ENCODE assay signal across 24 cellular contexts in genomic region chr13:31227870-31228269, GRCh38.
"Had no signal": no experiment of that assay in that cellular context is flagged by ENCODE, and none has a peak within 500 bp of the region (broad histone marks: within the 10 kb centered on the region; RNA-seq: fewer than 3 reads in every experiment).

No MANE protein-coding gene starts in this region.

- H3K27ac Mint-ChIP-seq: activated naive CD4-positive, alpha-beta T cell treated with anti-CD3 and anti-CD28 coated beads, Interleukin-2, amount 50 U/mL, for 72 hours; activated T-cell treated with anti-CD3 and anti-CD28 coated beads, Interleukin-2, amount 50 U/mL, for 24 hours; activated T-helper 17 cell treated with anti-CD3 and anti-CD28 coated beads, Interleukin-2, amount 50 U/mL, for 72 hours; effector memory CD8-positive, alpha-beta T cell; nephron; T-helper 2 cell treated with Interferon-gamma antibody and Interleukin-4, amounts not matched to agents 5 μg/mL and 100 μg/mL, for 36 hours had no signal

- H3K4me1 ChIP-seq: colonic mucosa, esophagus muscularis mucosa, parathyroid adenoma, tibial artery had no signal

- H3K4me3 Mint-ChIP-seq: activated T-cell treated with anti-CD3 and anti-CD28 coated beads, Interleukin-2, amount 50 U/mL, for 24 hours; activated T-helper 17 cell treated with anti-CD3 and anti-CD28 coated beads, Interleukin-2, amount 50 U/mL, for 72 hours; central memory CD8-positive, alpha-beta T cell; effector memory CD8-positive, alpha-beta T cell; nephron; stimulated activated effector memory CD8-positive, alpha-beta T cell treated with anti-CD3 and anti-CD28 coated beads, Interleukin-12 subunit alpha, Interleukin-12 subunit beta, amount 100 ng/mL, for 72 hours; stimulated activated naive CD8-positive, alpha-beta T cell treated with anti-CD3 and anti-CD28 coated beads, Interleukin-15, amount 100 ng/mL, for 72 hours; T-helper 2 cell treated with Interferon-gamma antibody and Interleukin-4, amounts not matched to agents 5 μg/mL and 100 μg/mL, for 36 hours had no signal

- H3K27ac ChIP-seq: colonic mucosa, dorsolateral prefrontal cortex, esophagus muscularis mucosa, parathyroid adenoma, tibial artery, VCaP had no signal

- H3K4me1 Mint-ChIP-seq: activated T-helper 17 cell treated with anti-CD3 and anti-CD28 coated beads, Interleukin-2, amount 50 U/mL, for 72 hours; central memory CD8-positive, alpha-beta T cell; nephron; stimulated activated effector memory CD8-positive, alpha-beta T cell treated with anti-CD3 and anti-CD28 coated beads, Interleukin-12 subunit alpha, Interleukin-12 subunit beta, amount 100 ng/mL, for 72 hours had no signal

- H2AFZ ChIP-seq: parathyroid adenoma had no signal

- H3K27me3 Mint-ChIP-seq: activated T-cell treated with anti-CD3 and anti-CD28 coated beads, Interleukin-2, amount 50 U/mL, for 24 hours; activated T-helper 17 cell treated with anti-CD3 and anti-CD28 coated beads, Interleukin-2, amount 50 U/mL, for 72 hours; central memory CD8-positive, alpha-beta T cell; effector memory CD8-positive, alpha-beta T cell; stimulated activated naive CD8-positive, alpha-beta T cell treated with anti-CD3 and anti-CD28 coated beads, Interleukin-15, amount 100 ng/mL, for 72 hours had no signal

- ATAC-seq: activated naive CD4-positive, alpha-beta T cell treated with anti-CD3 and anti-CD28 coated beads, Interleukin-2, amount 50 U/mL, for 72 hours; activated T-helper 17 cell treated with anti-CD3 and anti-CD28 coated beads, Interleukin-2, amount 50 U/mL, for 72 hours; effector memory CD8-positive, alpha-beta T cell; sciatic nerve; stimulated activated effector memory CD8-positive, alpha-beta T cell treated with anti-CD3 and anti-CD28 coated beads, Interleukin-12 subunit alpha, Interleukin-12 subunit beta, amount 100 ng/mL, for 72 hours; stimulated activated naive CD8-positive, alpha-beta T cell treated with anti-CD3 and anti-CD28 coated beads, Interleukin-15, amount 100 ng/mL, for 72 hours had no signal

- DNase-seq: activated CD4-positive, alpha-beta T cell treated with anti-CD3 and anti-CD28 coated beads for 1 hour; activated CD4-positive, alpha-beta T cell treated with anti-CD3 and anti-CD28 coated beads, Interleukin-2, amount 50 U/mL, for 1 hour; activated CD8-positive, alpha-beta memory T cell treated with anti-CD3 and anti-CD28 coated beads for 24 hours; activated CD8-positive, alpha-beta memory T cell treated with anti-CD3 and anti-CD28 coated beads, Interleukin-2, amount 50 U/mL, for 4 hours; activated T-cell treated with anti-CD3 and anti-CD28 coated beads, Interleukin-2, amount 50 U/mL, for 24 hours; colonic mucosa; dorsolateral prefrontal cortex; effector memory CD8-positive, alpha-beta T cell; hypothalamus; nucleus accumbens; small intestine; stimulated activated CD4-positive, alpha-beta T cell treated with anti-CD3 and anti-CD28 coated beads, Interleukin-2, amount 100 ng/mL, for 24 hours; stimulated activated naive CD8-positive, alpha-beta T cell treated with anti-CD3 and anti-CD28 coated beads, Interleukin-15, amount 100 ng/mL, for 72 hours; tibial artery had no signal

- H3K9me3 Mint-ChIP-seq: activated naive CD4-positive, alpha-beta T cell treated with anti-CD3 and anti-CD28 coated beads, Interleukin-2, amount 50 U/mL, for 72 hours; activated T-cell treated with anti-CD3 and anti-CD28 coated beads, Interleukin-2, amount 50 U/mL, for 24 hours; activated T-helper 17 cell treated with anti-CD3 and anti-CD28 coated beads, Interleukin-2, amount 50 U/mL, for 72 hours; central memory CD8-positive, alpha-beta T cell; effector memory CD8-positive, alpha-beta T cell; nephron; stimulated activated effector memory CD8-positive, alpha-beta T cell treated with anti-CD3 and anti-CD28 coated beads, Interleukin-12 subunit alpha, Interleukin-12 subunit beta, amount 100 ng/mL, for 72 hours; stimulated activated naive CD8-positive, alpha-beta T cell treated with anti-CD3 and anti-CD28 coated beads, Interleukin-15, amount 100 ng/mL, for 72 hours; T-helper 2 cell treated with Interferon-gamma antibody and Interleukin-4, amounts not matched to agents 5 μg/mL and 100 μg/mL, for 36 hours had no signal

- H3K36me3 Mint-ChIP-seq: activated naive CD4-positive, alpha-beta T cell treated with anti-CD3 and anti-CD28 coated beads, Interleukin-2, amount 50 U/mL, for 72 hours; stimulated activated effector memory CD8-positive, alpha-beta T cell treated with anti-CD3 and anti-CD28 coated beads, Interleukin-12 subunit alpha, Interleukin-12 subunit beta, amount 100 ng/mL, for 72 hours had no signal

- H3K4me3 ChIP-seq: colonic mucosa, dorsolateral prefrontal cortex, esophagus muscularis mucosa, tibial artery had no signal

- H3K79me2 ChIP-seq: parathyroid adenoma had no signal

- H3K27me3 ChIP-seq: colonic mucosa, dorsolateral prefrontal cortex, esophagus muscularis mucosa, tibial artery had no signal

- H3K36me3 ChIP-seq: colonic mucosa had no signal
